ENCODE assay signal across 9 cellular contexts in genomic region chr1:180269848-180270766, GRCh38. TPM values are rescaled to one million over a fixed set of nuclear protein-coding genes. Genes with fewer than 3 reads are reported as not detected.
DNase-seq lines count a peak whose midpoint lies in the region; ATAC-seq, FAIRE-seq and TF ChIP-seq lines count a peak whose summit lies in the region.
"Had no signal": no experiment of that assay in that cellular context is flagged by ENCODE, and none has a peak within 500 bp of the region (broad histone marks: within the 10 kb centered on the region; RNA-seq: fewer than 3 reads in every experiment).

No MANE protein-coding gene starts in this region.

- H3K27me3 ChIP-seq in bronchial epithelial cell (ENCODE audit: control insufficient read depth, insufficient read depth, low read length), result peaks cover 3% of the 10 kb centered on the region
- peaks cover 4 to 10% of the 10 kb centered on the region in 2 experiments for H3K27me3 ChIP-seq in mesenchymal stem cell (ENCODE audit: control insufficient read depth in 1 of 2, insufficient read depth in 1 of 2, low read length in 2 of 2)

- no peak overlapping the region for H3K9ac ChIP-seq in mesenchymal stem cell (ENCODE audit: low read length)

- H3K27me3 Mint-ChIP-seq in activated CD8-positive, alpha-beta T cell treated with anti-CD3 and anti-CD28 coated beads, Interleukin-2, amount 10 ng/mL, durations not matched to agents 7 days and 5 days (ENCODE audit: low read depth), result no peaks in the 10 kb centered on the region
- H3K27me3 Mint-ChIP-seq in naive thymus-derived CD8-positive, alpha-beta T cell, result no peaks in the 10 kb centered on the region

- no peak overlapping the region for H2BK15ac ChIP-seq in mesenchymal stem cell (ENCODE audit: low read depth, poor library complexity, severe bottlenecking)

- no peak for FAIRE-seq in bronchial epithelial cell (lab: Jason Lieb, UNC)
- FAIRE-seq: islet of Langerhans had no signal

- TF ChIP-seq CTCF in LNCaP clone FGC (IDR thresholded peaks at IDR 0.05; ENCODE audit: control insufficient read depth, extremely low read depth, insufficient read depth) (peak; percentile 78), bronchial epithelial cell (IDR thresholded peaks at IDR 0.05; ENCODE audit: insufficient read depth, low read length, severe bottlenecking) (peak; percentile 81)

- H3K4me1 ChIP-seq in mesenchymal stem cell (ENCODE audit: control insufficient read depth, insufficient read depth, low read depth, low read length), result peaks cover 21% of the 10 kb centered on the region

- no peak overlapping the region for H2BK5ac ChIP-seq in mesenchymal stem cell (ENCODE audit: low read depth, low read length, poor library complexity, severe bottlenecking)

- no peaks in the 10 kb centered on the region for H3K36me3 ChIP-seq in bronchial epithelial cell (ENCODE audit: control insufficient read depth, insufficient read depth, low read length)
- H3K36me3 ChIP-seq in mesenchymal stem cell (ENCODE audit: control insufficient read depth in 1 of 2, insufficient read depth in 2 of 2, low read depth in 1 of 2, low read length in 2 of 2), result peaks cover 12 to 20% of the 10 kb centered on the region in 2 experiments

- peak; percentile 32 for DNase-seq in COLO668 (lab: John Stamatoyannopoulos, UW; ENCODE audit: unreplicated experiment)
- peak; percentile 36 for DNase-seq in LNCaP clone FGC (ENCODE audit: low read depth)
- peak; percentile 54 for DNase-seq in bronchial epithelial cell (ENCODE audit: low read depth)
- DNase-seq in mesenchymal stem cell, result no peak
- DNase-seq in activated CD8-positive, alpha-beta T cell treated with anti-CD3 and anti-CD28 coated beads, Interleukin-2, amount 10 ng/mL, durations not matched to agents 7 days and 5 days, result no peak
- DNase-seq in naive thymus-derived CD8-positive, alpha-beta T cell, result no peak
- DNase-seq in OCI-M2 (lab: John Stamatoyannopoulos, UW; ENCODE audit: unreplicated experiment), result no peak

- no peak for ATAC-seq in activated CD8-positive, alpha-beta T cell treated with anti-CD3 and anti-CD28 coated beads, Interleukin-2, amount 10 ng/mL, durations not matched to agents 7 days and 5 days
- ATAC-seq in naive thymus-derived CD8-positive, alpha-beta T cell, result no peak
- no peak for ATAC-seq in HG03460 (IDR thresholded peaks at IDR 0.05; ENCODE audit: unreplicated experiment)

- no peak overlapping the region for H2BK120ac ChIP-seq in mesenchymal stem cell (ENCODE audit: low read depth, low read length)

- H3K27ac Mint-ChIP-seq in activated CD8-positive, alpha-beta T cell treated with anti-CD3 and anti-CD28 coated beads, Interleukin-2, amount 10 ng/mL, durations not matched to agents 7 days and 5 days, result no peak overlapping the region
- H3K27ac Mint-ChIP-seq in naive thymus-derived CD8-positive, alpha-beta T cell, result peak overlapping the region in 4 of 10 donors; percentile 48 to 60 (median 54)

- WGBS in mesenchymal stem cell, result 71% methylated on average over 13 of the region's 13 CpGs

- H3K4me2 ChIP-seq in mesenchymal stem cell (ENCODE audit: low read length, poor library complexity, severe bottlenecking), result no peak overlapping the region

- no peak overlapping the region for H3K4me3 ChIP-seq in LNCaP clone FGC (ENCODE audit: low read depth, low read length)
- no peak overlapping the region for H3K4me3 ChIP-seq in bronchial epithelial cell (ENCODE audit: low read depth, low read length)
- H3K4me3 ChIP-seq in mesenchymal stem cell (ENCODE audit: insufficient read depth in 1 of 2, low read depth in 1 of 2, low read length in 2 of 2), result no peak overlapping the region

- H3K18ac ChIP-seq in mesenchymal stem cell (ENCODE audit: low read depth in 1 of 2, low read length in 2 of 2), result no peak overlapping the region

- H3K23ac ChIP-seq in mesenchymal stem cell (ENCODE audit: low read length in 2 of 2), result no peak overlapping the region

- H3K4me1 Mint-ChIP-seq in activated CD8-positive, alpha-beta T cell treated with anti-CD3 and anti-CD28 coated beads, Interleukin-2, amount 10 ng/mL, durations not matched to agents 7 days and 5 days (ENCODE audit: low read depth), result no peaks in the 10 kb centered on the region
- H3K4me1 Mint-ChIP-seq in naive thymus-derived CD8-positive, alpha-beta T cell, result peaks cover 0 to 5% (median 1%) of the 10 kb centered on the region in 4 donors

- CTCF ChIA-PET in activated CD8-positive, alpha-beta T cell treated with anti-CD3 and anti-CD28 coated beads, Interleukin-2, amount 10 ng/mL, durations not matched to agents 7 days and 5 days (lab: Charles Lee), result no interaction called here

- H3K36me3 Mint-ChIP-seq in activated CD8-positive, alpha-beta T cell treated with anti-CD3 and anti-CD28 coated beads, Interleukin-2, amount 10 ng/mL, durations not matched to agents 7 days and 5 days (ENCODE audit: low read depth), result peaks cover 11% of the 10 kb centered on the region
- H3K36me3 Mint-ChIP-seq in naive thymus-derived CD8-positive, alpha-beta T cell, result peaks cover 5 to 13% (median 13%) of the 10 kb centered on the region in 3 donors

- H2BK12ac ChIP-seq in mesenchymal stem cell (ENCODE audit: low read length in 2 of 2), result no peak overlapping the region

- no peak overlapping the region for H2AFZ ChIP-seq in mesenchymal stem cell (ENCODE audit: low read depth, low read length)

- no peak overlapping the region for H3K4me3 Mint-ChIP-seq in activated CD8-positive, alpha-beta T cell treated with anti-CD3 and anti-CD28 coated beads, Interleukin-2, amount 10 ng/mL, durations not matched to agents 7 days and 5 days
- H3K4me3 Mint-ChIP-seq in naive thymus-derived CD8-positive, alpha-beta T cell, result no peak overlapping the region

- H3K4ac ChIP-seq in mesenchymal stem cell (ENCODE audit: low read depth in 1 of 2, low read length in 2 of 2), result no peak overlapping the region

- no peak overlapping the region for H3K14ac ChIP-seq in mesenchymal stem cell (ENCODE audit: low read length in 2 of 2)

- peak overlapping the region; percentile 25 for H4K91ac ChIP-seq in mesenchymal stem cell (ENCODE audit: low read length)

- H4K8ac ChIP-seq in mesenchymal stem cell (ENCODE audit: low read length), result no peak overlapping the region

- H3K9me3 ChIP-seq in mesenchymal stem cell (ENCODE audit: control insufficient read depth, low read length), result no peaks in the 10 kb centered on the region

- no peak overlapping the region for H3K27ac ChIP-seq in mesenchymal stem cell (ENCODE audit: low read length, poor library complexity, severe bottlenecking)

- no peaks in the 10 kb centered on the region for H3K79me1 ChIP-seq in mesenchymal stem cell (replicated peaks; ENCODE audit: low read length, poor library complexity, severe bottlenecking)

- POLR2A ChIA-PET in activated CD8-positive, alpha-beta T cell treated with anti-CD3 and anti-CD28 coated beads, Interleukin-2, amount 10 ng/mL, durations not matched to agents 7 days and 5 days (lab: Charles Lee), result interaction anchor here (1.3 kb wide), 1 partner anchor 9 kb away, joined by 3 read pairs; no protein-coding TSS in a partner anchor
- POLR2A ChIA-PET in naive thymus-derived CD8-positive, alpha-beta T cell (lab: Charles Lee), result no interaction called here

- H2AK5ac ChIP-seq in mesenchymal stem cell (ENCODE audit: low read length, severe bottlenecking), result peak overlapping the region; percentile 17

- H3K9me3 Mint-ChIP-seq in activated CD8-positive, alpha-beta T cell treated with anti-CD3 and anti-CD28 coated beads, Interleukin-2, amount 10 ng/mL, durations not matched to agents 7 days and 5 days (ENCODE audit: insufficient read depth), result no peaks in the 10 kb centered on the region
- no peaks in the 10 kb centered on the region for H3K9me3 Mint-ChIP-seq in naive thymus-derived CD8-positive, alpha-beta T cell

RNA-seq across cellular contexts. Expression of gene LHX4, which starts 40.0 kb away (rescaled TPM):
- total RNA-seq in bronchial epithelial cell, result under 0.01 TPM in 2 replicates
- polyA plus RNA-seq in mesenchymal stem cell (2013, experiment 1 of 2), result 0.01 TPM
- 0.01 TPM for polyA plus RNA-seq in mesenchymal stem cell (2013, experiment 2 of 2)
- total RNA-seq in activated CD8-positive, alpha-beta T cell treated with anti-CD3 and anti-CD28 coated beads, Interleukin-2, amount 10 ng/mL, durations not matched to agents 7 days and 5 days, result not detected
- total RNA-seq in naive thymus-derived CD8-positive, alpha-beta T cell, result not detected
- polyA plus RNA-seq in naive thymus-derived CD8-positive, alpha-beta T cell, result under 1 TPM; 0.09 to 0.25 (median 0.12) TPM

Comparison
In these comparisons a context has a peak if more than half of its experiments do, and no peak if none do; other contexts are left out.
1. DNase-seq: peak in COLO668 (single experiment), LNCaP clone FGC (single experiment) and bronchial epithelial cell (single experiment); none in mesenchymal stem cell (single experiment), activated CD8-positive, alpha-beta T cell treated with anti-CD3 and anti-CD28 coated beads, Interleukin-2, amount 10 ng/mL, durations not matched to agents 7 days and 5 days (single experiment), naive thymus-derived CD8-positive, alpha-beta T cell (0 of 10) and OCI-M2 (single experiment).